Comparison of ENCODE assay signal across 23 cellular contexts in genomic region chr13:106277483-106278154, GRCh38.
DNase-seq lines count a peak whose midpoint lies in the region; ATAC-seq lines count a peak whose summit lies in the region.
"Had no signal": no experiment of that assay in that cellular context is flagged by ENCODE, and none has a peak within 500 bp of the region (broad histone marks: within the 10 kb centered on the region; RNA-seq: fewer than 3 reads in every experiment).

No MANE protein-coding gene starts in this region.

- ATAC-seq in Right ventricle myocardium superior (ENCODE audit: poor library complexity) (peak; percentile 90), HG02642 (IDR thresholded peaks at IDR 0.05; ENCODE audit: poor library complexity, unreplicated experiment) (no peak)
- ATAC-seq: K562; natural killer cell treated with Interleukin-12 subunit alpha and Interleukin-12 subunit beta and Interleukin-15 and Interleukin-18, amount 100 ng/mL, for 72 hours; stimulated activated naive CD8-positive, alpha-beta T cell treated with anti-CD3 and anti-CD28 coated beads, Interleukin-15, Interleukin-2, amounts not matched to agents 100 U/mL and 50 U/mL, for 24 hours; T-helper 17 cell had no signal

- intact Hi-C loops in Right ventricle myocardium superior (cut with DNase I): no loop called here

- peak; percentile 8 for DNase-seq in NCI-H1092 (lab: John Stamatoyannopoulos, UW)
- no peak for DNase-seq in NCI-H1092 treated with DMSO at 0.1 percent for 48 hours (lab: John Stamatoyannopoulos, UW)
- DNase-seq in NCI-H82 (lab: John Stamatoyannopoulos, UW): peak; percentile 99
- DNase-seq in Right ventricle myocardium superior: peak; percentile 60
- peak; percentile 6 for DNase-seq in pons (ENCODE audit: low spot score)
- no peak for DNase-seq in NCI-H345 treated with DMSO at 0.1 percent for 48 hours (lab: John Stamatoyannopoulos, UW; ENCODE audit: unreplicated experiment)
- DNase-seq in activated CD8-positive, alpha-beta memory T cell treated with anti-CD3 and anti-CD28 coated beads, Interleukin-2, amount 50 U/mL, for 48 hours: no peak
- DNase-seq: activated CD4-positive, alpha-beta memory T cell treated with anti-CD3 and anti-CD28 coated beads for 36 hours; activated CD4-positive, alpha-beta T cell treated with anti-CD3 and anti-CD28 coated beads for 1 hour; activated naive CD4-positive, alpha-beta T cell treated with Interleukin-2 at 50 U/mL for 16 hours; adrenal gland; brain microvascular endothelial cell; DMS 273 treated with DMSO at 0.1 percent for 48 hours; EL; NCI-H1105 treated with DMSO at 0.1 percent for 48 hours; NCI-H2029; NCI-H774; stimulated activated CD4-positive, alpha-beta T cell treated with anti-CD3 and anti-CD28 coated beads, Interleukin-2, amount 100 ng/mL, for 24 hours; stimulated activated naive CD8-positive, alpha-beta T cell treated with anti-CD3 and anti-CD28 coated beads, Interleukin-15, Interleukin-2, amounts not matched to agents 100 U/mL and 50 U/mL, for 24 hours; T-helper 17 cell had no signal

Comparison
In these comparisons a context has a peak if more than half of its experiments do, and no peak if none do; other contexts are left out.
1. DNase-seq: peak in NCI-H1092 (single experiment), NCI-H82 (single experiment), Right ventricle myocardium superior (single experiment) and pons (single experiment); none in NCI-H1092 treated with DMSO at 0.1 percent for 48 hours (single experiment), NCI-H345 treated with DMSO at 0.1 percent for 48 hours (single experiment) and activated CD8-positive, alpha-beta memory T cell treated with anti-CD3 and anti-CD28 coated beads, Interleukin-2, amount 50 U/mL, for 48 hours (single experiment).